In the genomic region with DNA sequence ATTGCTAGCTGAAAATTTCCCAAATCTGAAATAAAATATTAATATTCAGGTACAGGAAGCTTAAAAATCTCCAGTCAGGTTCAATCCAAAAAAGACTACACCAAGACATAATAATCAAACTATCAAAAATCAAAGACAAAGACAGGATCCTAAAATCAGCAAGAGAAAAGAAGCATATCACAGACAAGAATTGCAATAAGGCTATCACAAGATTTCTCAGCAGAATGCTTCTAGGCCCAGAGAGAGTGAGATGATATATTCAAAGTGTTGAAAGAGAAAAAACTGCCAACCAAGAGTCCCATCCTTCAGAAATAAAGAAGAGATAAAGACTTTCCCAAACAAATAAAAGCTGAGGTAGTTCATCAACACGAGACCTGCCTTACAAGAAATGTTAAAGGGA, we compare ENCODE assay signal across 31 cellular contexts. TPM values are rescaled to one million over a fixed set of nuclear protein-coding genes. Genes with fewer than 3 reads are reported as not detected.
"Had no signal": no experiment of that assay in that cellular context is flagged by ENCODE, and none has a peak within 500 bp of the region (broad histone marks: within the 10 kb centered on the region; RNA-seq: fewer than 3 reads in every experiment).

No MANE protein-coding gene starts in this region.

- FAIRE-seq: endometrium, islet of Langerhans, keratinocyte had no signal

- ATAC-seq: effector memory CD8-positive, alpha-beta T cell; esophagus mucosa; gastrocnemius medialis; heart right ventricle; left cardiac atrium; left lung; left ventricle myocardium superior; lower lobe of right lung; mucosa of descending colon had no signal

- H3K4me3 ChIP-seq: colonic mucosa, esophagus squamous epithelium, gastrocnemius medialis, heart right ventricle, left lung, lower lobe of right lung, mucosa of descending colon had no signal

- H3K9me3 ChIP-seq: colonic mucosa had no signal

- H3K36me3 ChIP-seq: colonic mucosa, esophagus squamous epithelium, gastrocnemius medialis, heart right ventricle, left lung, lower lobe of right lung had no signal

- H3K27me3 ChIP-seq: colonic mucosa, esophagus squamous epithelium, gastrocnemius medialis, left lung had no signal

- H3K27ac ChIP-seq: colonic mucosa, epithelial cell of prostate, esophagus squamous epithelium, gastrocnemius medialis, heart right ventricle, left lung, lower lobe of right lung had no signal

- H3K4me1 ChIP-seq: colonic mucosa, esophagus squamous epithelium, gastrocnemius medialis, heart right ventricle, left lung had no signal

- DNase-seq: colonic mucosa; cortex of kidney; effector CD8-positive, alpha-beta T cell; effector memory CD8-positive, alpha-beta T cell; endodermal cell; erythroblast; esophagus squamous epithelium; foreskin fibroblast; foreskin melanocyte; gastrocnemius medialis; glutamatergic neuron; head of caudate nucleus; heart right ventricle; hippocampal formation; left cardiac atrium; left lung; left ventricle myocardium superior; lower lobe of right lung; mesenchymal stem cell; mucosa of descending colon; naive B cell had no signal

RNA-seq across cellular contexts. Expression of a gene that starts 5.0 kb away (rescaled TPM):
- total RNA-seq: endodermal cell, kidney epithelial cell, myocyte had no signal

RNA-seq across cellular contexts. Expression of a gene that starts 48.6 kb away (rescaled TPM):
- total RNA-seq: dermis microvascular lymphatic vessel endothelial cell, glomerular endothelial cell, kidney epithelial cell, lung microvascular endothelial cell, myocyte had no signal
